Comparison of ENCODE assay signal across 1 cellular context in the genomic region with DNA sequence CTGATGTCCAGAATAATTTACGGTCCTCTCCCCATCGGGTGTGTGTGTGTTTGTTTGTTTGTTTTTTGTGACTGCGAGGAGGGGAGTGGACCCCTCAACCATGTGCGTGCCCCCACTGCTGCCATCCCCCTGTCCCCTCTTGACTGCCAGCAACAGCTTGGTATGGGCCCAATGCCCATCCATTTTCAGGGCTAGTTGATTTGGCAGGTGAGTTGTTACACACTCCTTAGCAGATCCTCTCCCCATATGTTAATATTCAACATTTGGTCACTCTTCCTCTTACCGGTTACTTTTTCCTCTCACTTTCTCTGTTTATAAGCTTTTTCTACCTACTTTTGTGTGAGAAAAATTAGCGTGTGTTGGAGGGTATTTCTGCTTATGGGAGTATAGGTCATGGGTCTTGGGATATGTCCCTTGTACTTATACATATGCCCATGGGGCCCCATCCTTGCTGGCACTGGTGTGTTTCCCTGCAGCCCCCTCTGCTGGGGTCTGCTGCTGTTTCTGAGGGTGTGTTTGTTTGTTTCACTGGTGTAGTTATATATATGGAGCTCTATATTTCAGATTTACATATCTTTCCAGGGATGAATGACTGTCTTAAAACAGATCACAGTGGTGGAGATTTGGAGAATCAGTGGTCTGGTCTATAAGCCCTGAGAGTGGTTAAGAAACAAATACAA.
TF ChIP-seq lines count a peak whose summit lies in the region.

No MANE protein-coding gene starts in this region.

TF ChIP-seq in WTC11, 78 proteins besides CTCF, POLR2A, EP300 and RAD21 (continued from another document):
- TF ChIP-seq, protein P1, sequence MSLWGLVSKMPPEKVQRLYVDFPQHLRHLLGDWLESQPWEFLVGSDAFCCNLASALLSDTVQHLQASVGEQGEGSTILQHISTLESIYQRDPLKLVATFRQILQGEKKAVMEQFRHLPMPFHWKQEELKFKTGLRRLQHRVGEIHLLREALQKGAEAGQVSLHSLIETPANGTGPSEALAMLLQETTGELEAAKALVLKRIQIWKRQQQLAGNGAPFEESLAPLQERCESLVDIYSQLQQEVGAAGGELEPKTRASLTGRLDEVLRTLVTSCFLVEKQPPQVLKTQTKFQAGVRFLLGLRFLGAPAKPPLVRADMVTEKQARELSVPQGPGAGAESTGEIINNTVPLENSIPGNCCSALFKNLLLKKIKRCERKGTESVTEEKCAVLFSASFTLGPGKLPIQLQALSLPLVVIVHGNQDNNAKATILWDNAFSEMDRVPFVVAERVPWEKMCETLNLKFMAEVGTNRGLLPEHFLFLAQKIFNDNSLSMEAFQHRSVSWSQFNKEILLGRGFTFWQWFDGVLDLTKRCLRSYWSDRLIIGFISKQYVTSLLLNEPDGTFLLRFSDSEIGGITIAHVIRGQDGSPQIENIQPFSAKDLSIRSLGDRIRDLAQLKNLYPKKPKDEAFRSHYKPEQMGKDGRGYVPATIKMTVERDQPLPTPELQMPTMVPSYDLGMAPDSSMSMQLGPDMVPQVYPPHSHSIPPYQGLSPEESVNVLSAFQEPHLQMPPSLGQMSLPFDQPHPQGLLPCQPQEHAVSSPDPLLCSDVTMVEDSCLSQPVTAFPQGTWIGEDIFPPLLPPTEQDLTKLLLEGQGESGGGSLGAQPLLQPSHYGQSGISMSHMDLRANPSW (CRISPR knock-in tag; conservative IDR thresholded peaks at IDR 0.05; ENCODE audit: low read depth): no peak
- TF ChIP-seq GRHL2 (CRISPR knock-in tag; IDR thresholded peaks at IDR 0.05; ENCODE audit: insufficient replicate concordance, severe bottlenecking) (no peak), ZNF671 (CRISPR knock-in tag; IDR thresholded peaks at IDR 0.05) (no peak), SOX15 (CRISPR knock-in tag; IDR thresholded peaks at IDR 0.05) (no peak), PRRX2 (CRISPR knock-in tag; IDR thresholded peaks at IDR 0.05) (no peak), NR1H2 (CRISPR knock-in tag; IDR thresholded peaks at IDR 0.05) (no peak)
- TF ChIP-seq, protein P2, sequence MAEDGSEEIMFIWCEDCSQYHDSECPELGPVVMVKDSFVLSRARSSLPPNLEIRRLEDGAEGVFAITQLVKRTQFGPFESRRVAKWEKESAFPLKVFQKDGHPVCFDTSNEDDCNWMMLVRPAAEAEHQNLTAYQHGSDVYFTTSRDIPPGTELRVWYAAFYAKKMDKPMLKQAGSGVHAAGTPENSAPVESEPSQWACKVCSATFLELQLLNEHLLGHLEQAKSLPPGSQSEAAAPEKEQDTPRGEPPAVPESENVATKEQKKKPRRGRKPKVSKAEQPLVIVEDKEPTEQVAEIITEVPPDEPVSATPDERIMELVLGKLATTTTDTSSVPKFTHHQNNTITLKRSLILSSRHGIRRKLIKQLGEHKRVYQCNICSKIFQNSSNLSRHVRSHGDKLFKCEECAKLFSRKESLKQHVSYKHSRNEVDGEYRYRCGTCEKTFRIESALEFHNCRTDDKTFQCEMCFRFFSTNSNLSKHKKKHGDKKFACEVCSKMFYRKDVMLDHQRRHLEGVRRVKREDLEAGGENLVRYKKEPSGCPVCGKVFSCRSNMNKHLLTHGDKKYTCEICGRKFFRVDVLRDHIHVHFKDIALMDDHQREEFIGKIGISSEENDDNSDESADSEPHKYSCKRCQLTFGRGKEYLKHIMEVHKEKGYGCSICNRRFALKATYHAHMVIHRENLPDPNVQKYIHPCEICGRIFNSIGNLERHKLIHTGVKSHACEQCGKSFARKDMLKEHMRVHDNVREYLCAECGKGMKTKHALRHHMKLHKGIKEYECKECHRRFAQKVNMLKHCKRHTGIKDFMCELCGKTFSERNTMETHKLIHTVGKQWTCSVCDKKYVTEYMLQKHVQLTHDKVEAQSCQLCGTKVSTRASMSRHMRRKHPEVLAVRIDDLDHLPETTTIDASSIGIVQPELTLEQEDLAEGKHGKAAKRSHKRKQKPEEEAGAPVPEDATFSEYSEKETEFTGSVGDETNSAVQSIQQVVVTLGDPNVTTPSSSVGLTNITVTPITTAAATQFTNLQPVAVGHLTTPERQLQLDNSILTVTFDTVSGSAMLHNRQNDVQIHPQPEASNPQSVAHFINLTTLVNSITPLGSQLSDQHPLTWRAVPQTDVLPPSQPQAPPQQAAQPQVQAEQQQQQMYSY (CRISPR knock-in tag; IDR thresholded peaks at IDR 0.05): no peak
- TF ChIP-seq, protein P3, sequence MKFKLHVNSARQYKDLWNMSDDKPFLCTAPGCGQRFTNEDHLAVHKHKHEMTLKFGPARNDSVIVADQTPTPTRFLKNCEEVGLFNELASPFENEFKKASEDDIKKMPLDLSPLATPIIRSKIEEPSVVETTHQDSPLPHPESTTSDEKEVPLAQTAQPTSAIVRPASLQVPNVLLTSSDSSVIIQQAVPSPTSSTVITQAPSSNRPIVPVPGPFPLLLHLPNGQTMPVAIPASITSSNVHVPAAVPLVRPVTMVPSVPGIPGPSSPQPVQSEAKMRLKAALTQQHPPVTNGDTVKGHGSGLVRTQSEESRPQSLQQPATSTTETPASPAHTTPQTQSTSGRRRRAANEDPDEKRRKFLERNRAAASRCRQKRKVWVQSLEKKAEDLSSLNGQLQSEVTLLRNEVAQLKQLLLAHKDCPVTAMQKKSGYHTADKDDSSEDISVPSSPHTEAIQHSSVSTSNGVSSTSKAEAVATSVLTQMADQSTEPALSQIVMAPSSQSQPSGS (CRISPR knock-in tag; IDR thresholded peaks at IDR 0.05; ENCODE audit: borderline replicate concordance, low read depth): no peak
